In genomic region chr10:62153191-62153590, GRCh38 we compare ENCODE assay signal across 23 cellular contexts.
DNase-seq lines count a peak whose midpoint lies in the region; ATAC-seq, FAIRE-seq and TF ChIP-seq lines count a peak whose summit lies in the region.
"Had no signal": no experiment of that assay in that cellular context is flagged by ENCODE, and none has a peak within 500 bp of the region (broad histone marks: within the 10 kb centered on the region; RNA-seq: fewer than 3 reads in every experiment).

No MANE protein-coding gene starts in this region.

- no peak for FAIRE-seq in GM12891 (lab: Jason Lieb, UNC)

- DNase-seq in AG04449 (ENCODE audit: low read depth, low spot score), result peak; percentile 33
- peak; percentile 50 for DNase-seq in GM04504 (ENCODE audit: low read depth)
- DNase-seq in brain microvascular endothelial cell, result peak; percentile 24
- DNase-seq in foreskin keratinocyte, result peak; percentile 30 to 60
- no peak for DNase-seq in GM12891 (ENCODE audit: insufficient read length, low spot score)
- DNase-seq in NK-92 treated with Interleukin-12 subunit alpha and Interleukin-12 subunit beta, amount 100 ng/mL, for 24 hours (lab: John Stamatoyannopoulos, UW), result no peak
- DNase-seq in SJCRH30, result no peak
- DNase-seq in activated naive CD4-positive, alpha-beta T cell treated with anti-CD3 and anti-CD28 coated beads, Interleukin-2, amount 50 U/mL, for 16 hours, result no peak
- DNase-seq: activated CD4-positive, CD25-positive, alpha-beta regulatory T cell; activated effector memory CD4-positive, alpha-beta T cell treated with Interleukin-2 at 50 U/mL for 16 hours; AML-193; effector CD4-positive, alpha-beta T cell; lower lobe of right lung; MM.1S; naive thymus-derived CD8-positive, alpha-beta T cell; NCI-H82; psoas muscle; SHP77; stomach; T-helper 17 cell; uterus had no signal

- H3K36me3 ChIP-seq in brain microvascular endothelial cell (replicated peaks), result no peaks in the 10 kb centered on the region
- no peaks in the 10 kb centered on the region for H3K36me3 ChIP-seq in SJCRH30
- H3K36me3 ChIP-seq: ascending aorta, lower lobe of right lung, stomach, uterus had no signal

- ATAC-seq in foreskin keratinocyte, result peak; percentile 36
- ATAC-seq: GM23338; naive thymus-derived CD8-positive, alpha-beta T cell; psoas muscle; T-helper 17 cell had no signal

- CTCF ChIA-PET in AG04449 (lab: Yijun Ruan, JAX), result no interaction called here

- TF ChIP-seq POLR2A in GM12891 (IDR thresholded peaks at IDR 0.05; ENCODE audit: low read depth, low read length), result no peak

- in situ Hi-C loops in brain microvascular endothelial cell (cut with HindIII; ENCODE audit: low pct_ligation_motif_present, low sequenced_read_pairs), result no loop called here

- no peaks in the 10 kb centered on the region for H3K9me3 ChIP-seq in SJCRH30 (replicated peaks)
- H3K9me3 ChIP-seq: ascending aorta, lower lobe of right lung, psoas muscle, stomach, uterus had no signal

- H3K27ac ChIP-seq in brain microvascular endothelial cell (no peak overlapping the region), foreskin keratinocyte (no peak overlapping the region), SJCRH30 (no peak overlapping the region)
- H3K27ac ChIP-seq: ascending aorta, lower lobe of right lung, psoas muscle, stomach, uterus had no signal

- H3K4me1 ChIP-seq in foreskin keratinocyte, result no peaks in the 10 kb centered on the region
- H3K4me1 ChIP-seq in SJCRH30, result no peaks in the 10 kb centered on the region
- H3K4me1 ChIP-seq: ascending aorta, lower lobe of right lung, psoas muscle, stomach, uterus had no signal

- TF ChIP-seq CTCF in AG04449 (IDR thresholded peaks at IDR 0.05; ENCODE audit: insufficient read depth, low read length, missing control alignments) (no peak), brain microvascular endothelial cell (IDR thresholded peaks at IDR 0.05; ENCODE audit: low read depth, low read length, missing control alignments) (no peak), foreskin keratinocyte (conservative IDR thresholded peaks at IDR 0.05) (no peak)

- H3K27me3 ChIP-seq in brain microvascular endothelial cell (replicated peaks), result no peaks in the 10 kb centered on the region
- no peaks in the 10 kb centered on the region for H3K27me3 ChIP-seq in foreskin keratinocyte
- no peaks in the 10 kb centered on the region for H3K27me3 ChIP-seq in SJCRH30
- H3K27me3 ChIP-seq: ascending aorta, stomach, uterus had no signal

- POLR2A ChIA-PET in AG04449 (lab: Yijun Ruan, JAX), result no interaction called here

- H3K4me3 ChIP-seq in AG04449 (ENCODE audit: low read depth, low read length), result no peak overlapping the region
- H3K4me3 ChIP-seq in brain microvascular endothelial cell (ENCODE audit: low read depth, low read length), result no peak overlapping the region
- H3K4me3 ChIP-seq in SJCRH30, result no peak overlapping the region
- H3K4me3 ChIP-seq: ascending aorta, GM23338, lower lobe of right lung, psoas muscle, stomach, uterus had no signal

TF ChIP-seq in GM12891, 5 proteins besides CTCF, POLR2A, EP300 and RAD21:
- TF ChIP-seq PAX5 (IDR thresholded peaks at IDR 0.05; ENCODE audit: insufficient read depth, low read length, severe bottlenecking), result no peak
- no peak for TF ChIP-seq TAF1 (IDR thresholded peaks at IDR 0.05; ENCODE audit: low read depth, low read length)
- no peak for TF ChIP-seq SPI1 (IDR thresholded peaks at IDR 0.05; ENCODE audit: low read depth, low read length)
- TF ChIP-seq POU2F2 (IDR thresholded peaks at IDR 0.05; ENCODE audit: low read depth, low read length), result no peak
- TF ChIP-seq POLR2AphosphoS5 (IDR thresholded peaks at IDR 0.05; ENCODE audit: low read depth, low read length), result no peak

Comparison
In these comparisons a context has a peak if more than half of its experiments do, and no peak if none do; other contexts are left out.
1. DNase-seq: peak in AG04449 (single experiment), GM04504 (single experiment), brain microvascular endothelial cell (single experiment) and foreskin keratinocyte (2 of 2); none in GM12891 (single experiment), NK-92 treated with Interleukin-12 subunit alpha and Interleukin-12 subunit beta, amount 100 ng/mL, for 24 hours (single experiment), SJCRH30 (0 of 2) and activated naive CD4-positive, alpha-beta T cell treated with anti-CD3 and anti-CD28 coated beads, Interleukin-2, amount 50 U/mL, for 16 hours (single experiment).